1 cellular context compared by ENCODE assay signal in genomic region chrX:12349201-12349600, GRCh38.
TF ChIP-seq lines count a peak whose summit lies in the region.

No MANE protein-coding gene starts in this region.

TF ChIP-seq in SK-N-SH treated with all-trans-retinoic acid at 6 μM for 48 hours, 23 proteins besides CTCF, POLR2A, EP300 and RAD21 (continued from another document):
- TF ChIP-seq CREB5 (CRISPR knock-in tag; IDR thresholded peaks at IDR 0.05; ENCODE audit: low read depth) (no peak), TOX (CRISPR knock-in tag; IDR thresholded peaks at IDR 0.05; ENCODE audit: borderline replicate concordance) (no peak)
